ENCODE assay signal across 16 cellular contexts in genomic region chr10:91603931-91604331, GRCh38. TPM values are rescaled to one million over a fixed set of nuclear protein-coding genes. Genes with fewer than 3 reads are reported as not detected.
DNase-seq lines count a peak whose midpoint lies in the region; FAIRE-seq and TF ChIP-seq lines count a peak whose summit lies in the region.
"Had no signal": no experiment of that assay in that cellular context is flagged by ENCODE, and none has a peak within 500 bp of the region (broad histone marks: within the 10 kb centered on the region; RNA-seq: fewer than 3 reads in every experiment).

No MANE protein-coding gene starts in this region.

- FAIRE-seq in endothelial cell of umbilical vein (lab: Jason Lieb, UNC) (peak; percentile 81), urothelium cell line (lab: Jason Lieb, UNC) (peak; percentile 87)

- H3K36me3 ChIP-seq in endothelial cell of umbilical vein (ENCODE audit: control insufficient read depth in 2 of 2, extremely low read depth in 1 of 2, insufficient read depth in 2 of 2, low read length in 2 of 2) (no peaks in the 10 kb centered on the region), mesenchymal stem cell (ENCODE audit: control insufficient read depth in 1 of 2, insufficient read depth in 2 of 2, low read depth in 1 of 2, low read length in 2 of 2) (no peaks in the 10 kb centered on the region)
- H3K36me3 ChIP-seq: gastroesophageal sphincter, suprapubic skin had no signal

- H4K91ac ChIP-seq in mesenchymal stem cell (ENCODE audit: low read length): peak overlapping the region; percentile 57

- no peak overlapping the region for H3K9ac ChIP-seq in endothelial cell of umbilical vein (replicated peaks; ENCODE audit: extremely low read depth, insufficient read depth, low read length)
- no peak overlapping the region for H3K9ac ChIP-seq in mesenchymal stem cell (ENCODE audit: low read length)

- H3K4ac ChIP-seq in mesenchymal stem cell (ENCODE audit: low read depth in 1 of 2, low read length in 2 of 2): peak overlapping the region in 1 of 2 experiments; percentile 71

- H3K4me1 ChIP-seq in endothelial cell of umbilical vein (ENCODE audit: control insufficient read depth, extremely low read depth, insufficient read depth, low read length): peaks cover 27% of the 10 kb centered on the region
- H3K4me1 ChIP-seq in mesenchymal stem cell (ENCODE audit: control insufficient read depth, insufficient read depth, low read depth, low read length): peaks cover 8% of the 10 kb centered on the region

- no peaks in the 10 kb centered on the region for H3K79me2 ChIP-seq in endothelial cell of umbilical vein (ENCODE audit: control insufficient read depth, insufficient read depth, low read length)

- intact Hi-C loops in endothelial cell of umbilical vein (cut with micrococcal nuclease): loop anchor here (1.0 kb wide), 1 partner anchor 8 kb away; no protein-coding TSS in a partner anchor

- no TSS peak for BruUV-seq in endothelial cell of umbilical vein (replicated peaks; lab: Mats Ljungman, UMichigan)

- H2BK12ac ChIP-seq in mesenchymal stem cell (ENCODE audit: low read length in 2 of 2): peak overlapping the region; percentile 57 to 78

- 71% methylated on average over 5 of the region's 5 CpGs for WGBS in mesenchymal stem cell

- H3K27ac ChIP-seq in endothelial cell of umbilical vein (ENCODE audit: insufficient read depth, low read depth, low read length): peak overlapping the region; percentile 78
- H3K27ac ChIP-seq in mesenchymal stem cell (ENCODE audit: low read length, poor library complexity, severe bottlenecking): peak overlapping the region; percentile 98
- H3K27ac ChIP-seq: 22Rv1 had no signal

- TF ChIP-seq POLR2A in endothelial cell of umbilical vein (IDR thresholded peaks at IDR 0.05; ENCODE audit: low read depth, low read length): no peak

- H3K4me2 ChIP-seq in endothelial cell of umbilical vein (ENCODE audit: insufficient read depth, low read length) (peak overlapping the region; percentile 5), mesenchymal stem cell (ENCODE audit: low read length, poor library complexity, severe bottlenecking) (no peak overlapping the region)

- H3K27me3 ChIP-seq in endothelial cell of umbilical vein (ENCODE audit: control insufficient read depth in 2 of 2, insufficient read depth in 2 of 2, low read length in 2 of 2) (no peaks in the 10 kb centered on the region), mesenchymal stem cell (ENCODE audit: control insufficient read depth in 1 of 2, insufficient read depth in 1 of 2, low read length in 2 of 2) (no peaks in the 10 kb centered on the region)
- H3K27me3 ChIP-seq: gastroesophageal sphincter, suprapubic skin had no signal

- no peak for TF ChIP-seq CTCF in endothelial cell of umbilical vein (IDR thresholded peaks at IDR 0.05; ENCODE audit: extremely low read depth in 1 of 2, insufficient read depth in 1 of 2, low read depth in 1 of 2, low read length in 2 of 2)

- H3K14ac ChIP-seq in mesenchymal stem cell (ENCODE audit: low read length in 2 of 2): no peak overlapping the region

- no peak overlapping the region for H3K23ac ChIP-seq in mesenchymal stem cell (ENCODE audit: low read length in 2 of 2)

- H2BK15ac ChIP-seq in mesenchymal stem cell (ENCODE audit: low read depth, poor library complexity, severe bottlenecking): peak overlapping the region; percentile 60

- CTCF ChIA-PET in endothelial cell of umbilical vein (lab: Charles Lee): interaction anchor here (0.7 to 1.9 kb wide), 9 partner anchors 9 to 52 kb away, joined by 3 to 10 read pairs (median 4); partner anchors contain the start of gene PPP1R3C

- H2AK5ac ChIP-seq in mesenchymal stem cell (ENCODE audit: low read length, severe bottlenecking): peak overlapping the region; percentile 100

- H4K8ac ChIP-seq in mesenchymal stem cell (ENCODE audit: low read length): peak overlapping the region; percentile 66

- H4K20me1 ChIP-seq in endothelial cell of umbilical vein (replicated peaks; ENCODE audit: control insufficient read depth, extremely low read depth, insufficient read depth, low read length): no peaks in the 10 kb centered on the region

- H3K18ac ChIP-seq in mesenchymal stem cell (ENCODE audit: low read depth in 1 of 2, low read length in 2 of 2): peak overlapping the region; percentile 44 to 88

- H2BK5ac ChIP-seq in mesenchymal stem cell (ENCODE audit: low read depth, low read length, poor library complexity, severe bottlenecking): peak overlapping the region; percentile 90

- DNase-seq in NCI-H1694 (lab: John Stamatoyannopoulos, UW) (peak; percentile 26), NCI-H1694 treated with DMSO at 0.1 percent for 48 hours (lab: John Stamatoyannopoulos, UW) (no peak), endothelial cell of umbilical vein (ENCODE audit: low read depth, low spot score) (peak; percentile 90), mesenchymal stem cell (no peak), urothelium cell line (ENCODE audit: low spot score) (no peak), NCI-H187 treated with DMSO at 0.1 percent for 48 hours (lab: John Stamatoyannopoulos, UW) (no peak), NCI-H2227 (lab: John Stamatoyannopoulos, UW; ENCODE audit: unreplicated experiment) (no peak)
- no peak for DNase-seq in stimulated activated CD4-positive, alpha-beta T cell treated with anti-CD3 and anti-CD28 coated beads, Interleukin-15, amount 100 ng/mL, for 24 hours
- DNase-seq: activated CD4-positive, alpha-beta T cell treated with anti-CD3 and anti-CD28 coated beads for 4 hours; activated effector memory CD4-positive, alpha-beta T cell treated with anti-CD3 and anti-CD28 coated beads, Interleukin-2, amount 50 U/mL, for 16 hours; cerebellar nuclear complex; H7; NK-92 treated with Interleukin-12 subunit alpha and Interleukin-12 subunit beta, amount 100 ng/mL, for 24 hours had no signal

- no peak overlapping the region for H2AFZ ChIP-seq in endothelial cell of umbilical vein (ENCODE audit: low read depth, low read length)
- H2AFZ ChIP-seq in mesenchymal stem cell (ENCODE audit: low read depth, low read length): no peak overlapping the region

- no peaks in the 10 kb centered on the region for H3K9me1 ChIP-seq in endothelial cell of umbilical vein (replicated peaks; ENCODE audit: control insufficient read depth, extremely low read depth, insufficient read depth, low read length)

- no peak overlapping the region for H3K4me3 ChIP-seq in endothelial cell of umbilical vein (replicated peaks in 1 of 3; ENCODE audit: insufficient read depth in 1 of 3, low read depth in 1 of 3, low read length in 3 of 3)
- no peak overlapping the region for H3K4me3 ChIP-seq in mesenchymal stem cell (ENCODE audit: insufficient read depth in 1 of 2, low read depth in 1 of 2, low read length in 2 of 2)
- H3K4me3 ChIP-seq: gastroesophageal sphincter, suprapubic skin had no signal

- H3K79me1 ChIP-seq in mesenchymal stem cell (replicated peaks; ENCODE audit: low read length, poor library complexity, severe bottlenecking): no peaks in the 10 kb centered on the region

- peaks cover 2% of the 10 kb centered on the region for H3K9me3 ChIP-seq in endothelial cell of umbilical vein (replicated peaks; ENCODE audit: control insufficient read depth, insufficient read depth, low read length)
- peaks cover 9% of the 10 kb centered on the region for H3K9me3 ChIP-seq in mesenchymal stem cell (ENCODE audit: control insufficient read depth, low read length)
- H3K9me3 ChIP-seq: gastroesophageal sphincter, suprapubic skin had no signal

- dilution Hi-C loops in endothelial cell of umbilical vein (cut with MboI; ENCODE audit: extremely low pct_ligation_motif_present, low sequenced_read_pairs): no loop called here

- H2BK120ac ChIP-seq in mesenchymal stem cell (ENCODE audit: low read depth, low read length): peak overlapping the region; percentile 61

- POLR2A ChIA-PET in endothelial cell of umbilical vein (lab: Charles Lee): interaction anchor here (0.7 to 1.9 kb wide), 3 partner anchors 10 to 32 kb away, joined by 3 to 9 read pairs (median 5); partner anchors contain the start of gene PPP1R3C

TF ChIP-seq in endothelial cell of umbilical vein, 7 proteins besides CTCF, POLR2A, EP300 and RAD21:
- TF ChIP-seq GATA2 (IDR thresholded peaks at IDR 0.05; ENCODE audit: insufficient read depth, insufficient read length, low read depth, low read length) (peak; percentile 12), EZH2 (IDR thresholded peaks at IDR 0.05; ENCODE audit: borderline replicate concordance, low read depth, low read length, severe bottlenecking) (no peak), MYC (IDR thresholded peaks at IDR 0.05; ENCODE audit: low read depth, low read length) (no peak), JUN (IDR thresholded peaks at IDR 0.05; ENCODE audit: borderline replicate concordance, insufficient read depth, insufficient read length, low read depth) (no peak), POLR2AphosphoS5 (IDR thresholded peaks at IDR 0.05; ENCODE audit: insufficient read depth, low read depth, low read length) (peak; percentile 76)

RNA-seq across cellular contexts. Expression of gene PPP1R3C, which starts 28.9 kb away (rescaled TPM):
- total RNA-seq in endothelial cell of umbilical vein: 0.74 and 1.6 TPM in 2 replicates
- 2.0 TPM in 2 replicates for polyA plus RNA-seq in endothelial cell of umbilical vein
- polyA plus RNA-seq in endothelial cell of umbilical vein (2011; cell fraction: cytosol; rRNA removed): 1.4 and 2.1 TPM in 2 replicates
- 1.1 and 2.0 TPM in 2 replicates for polyA plus RNA-seq in endothelial cell of umbilical vein (2011; cell fraction: nucleus; rRNA removed)
- 4.7 and 10.1 TPM in 2 replicates for polyA plus RNA-seq in endothelial cell of umbilical vein (2012)
- polyA minus RNA-seq in endothelial cell of umbilical vein: 6.1 and 7.6 TPM in 2 replicates
- 8.5 TPM for polyA minus RNA-seq in endothelial cell of umbilical vein (2011; cell fraction: cytosol; rRNA and poly(A)+ RNA removed)
- 2.8 and 2.9 TPM in 2 replicates for polyA minus RNA-seq in endothelial cell of umbilical vein (2011; cell fraction: nucleus; rRNA and poly(A)+ RNA removed)
- 7.0 TPM for polyA plus RNA-seq in mesenchymal stem cell (2013, experiment 1 of 2)
- polyA plus RNA-seq in mesenchymal stem cell (2013, experiment 2 of 2): 7.3 TPM

Comparison
In these comparisons a context has a peak if more than half of its experiments do, and no peak if none do; other contexts are left out.
1. DNase-seq: peak in NCI-H1694 (single experiment) and endothelial cell of umbilical vein (single experiment); none in NCI-H1694 treated with DMSO at 0.1 percent for 48 hours (single experiment), mesenchymal stem cell (single experiment), urothelium cell line (single experiment), stimulated activated CD4-positive, alpha-beta T cell treated with anti-CD3 and anti-CD28 coated beads, Interleukin-15, amount 100 ng/mL, for 24 hours (single experiment), NCI-H187 treated with DMSO at 0.1 percent for 48 hours (single experiment) and NCI-H2227 (single experiment).